ENCODE assay signal across 20 cellular contexts in the genomic region with DNA sequence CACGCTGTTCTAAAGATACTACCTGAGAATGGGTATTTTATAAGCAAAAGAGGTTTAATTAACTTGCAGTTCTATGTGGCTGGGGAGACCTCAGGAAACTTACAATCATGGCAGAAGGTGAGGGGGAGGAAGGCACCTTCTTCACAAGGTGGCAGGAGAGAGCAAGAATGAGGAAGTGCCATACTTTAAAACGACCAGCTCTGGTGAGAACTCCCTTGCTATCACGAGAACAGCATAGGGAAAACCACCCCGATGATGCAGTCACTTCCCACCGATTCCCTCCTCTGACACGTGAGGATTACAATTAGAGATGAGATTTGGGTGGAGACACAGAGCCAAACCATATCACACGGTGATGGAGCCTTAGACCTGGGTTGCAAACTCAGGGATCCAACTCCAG.
A peak's percentile ranks its signal among the peaks of the same experiment; 100 is the strongest.
DNase-seq lines count a peak whose midpoint lies in the region; ATAC-seq, FAIRE-seq and TF ChIP-seq lines count a peak whose summit lies in the region.
"Had no signal": no experiment of that assay in that cellular context is flagged by ENCODE, and none has a peak within 500 bp of the region (broad histone marks: within the 10 kb centered on the region; RNA-seq: fewer than 3 reads in every experiment).

No MANE protein-coding gene starts in this region.

- H2AK5ac ChIP-seq in H1 (ENCODE audit: low read depth, low read length), result no peak overlapping the region

- H3K4me2 ChIP-seq in HepG2 (ENCODE audit: low read depth, low read length) (no peak overlapping the region), H1 (ENCODE audit: insufficient read depth in 1 of 2, low read depth in 2 of 2, low read length in 2 of 2) (no peak overlapping the region), neural progenitor cell (no peak overlapping the region)
- H3K4me2 ChIP-seq: KMS-11 had no signal

- POLR2A ChIA-PET in HepG2 (lab: Yijun Ruan, JAX), result no interaction called here
- POLR2A ChIA-PET in H1 (lab: Charles Lee; ENCODE audit: partially characterized antibody), result interaction anchor here (0.6 kb wide), 1 partner anchor 13 kb away, joined by 3 read pairs; no protein-coding TSS in a partner anchor

- H3F3A ChIP-seq in neural progenitor cell (ENCODE audit: low read depth), result no peaks in the 10 kb centered on the region

- H3K27me3 Mint-ChIP-seq in neural progenitor cell (ENCODE audit: insufficient read depth, low read depth), result peaks cover 11% of the 10 kb centered on the region

- H3K23ac ChIP-seq in H1 (ENCODE audit: insufficient read length), result no peak overlapping the region

- H3K14ac ChIP-seq in H1 (ENCODE audit: insufficient read length), result no peak overlapping the region

- TF ChIP-seq EP300 in HepG2 (IDR thresholded peaks at IDR 0.05; ENCODE audit: low read depth in 2 of 2, low read length in 2 of 2) (no peak), HepG2 (CRISPR knock-in tag; IDR thresholded peaks at IDR 0.05; ENCODE audit: borderline replicate concordance) (no peak), H1 (IDR thresholded peaks at IDR 0.05; ENCODE audit: borderline replicate concordance in 1 of 2, low read depth in 2 of 2, low read length in 2 of 2) (no peak)

- DNase-seq in HepG2 (ENCODE audit: low spot score) (no peak), right lobe of liver (no peak), NB4 (ENCODE audit: low read depth) (no peak), H1 (ENCODE audit: low read depth in 1 of 2, low spot score in 2 of 2) (no peak), neural progenitor cell (ENCODE audit: low spot score) (peak; percentile 37), SJCRH30 (no peak), NOMO-1 (lab: John Stamatoyannopoulos, UW; ENCODE audit: unreplicated experiment in 2 of 2) (no peak)
- DNase-seq: Caco-2, DMS53, HCEC 1CT, MG63, NCI-H1930, NCI-H2171 treated with DMSO at 0.1 percent for 48 hours, NCI-H510A had no signal

- H3K9me3 Mint-ChIP-seq in neural progenitor cell, result no peaks in the 10 kb centered on the region

- no peak overlapping the region for H3K18ac ChIP-seq in H1 (ENCODE audit: extremely low read depth, low read length)

- TF ChIP-seq RAD21 in HepG2 (CRISPR knock-in tag; IDR thresholded peaks at IDR 0.05) (no peak), H1 (IDR thresholded peaks at IDR 0.05 in 1 of 2, conservative IDR thresholded peaks at IDR 0.05 in 1 of 2; ENCODE audit: low read depth in 2 of 2, low read length in 2 of 2) (peak; percentile 74 to 79)

- H3K4ac ChIP-seq in H1 (replicated peaks; ENCODE audit: insufficient read length, low read depth, low read length), result no peak overlapping the region

- no peak overlapping the region for H3K56ac ChIP-seq in H1 (replicated peaks; ENCODE audit: insufficient read length, low read depth, low read length)

- intact Hi-C loops in HepG2 (cut with micrococcal nuclease; ENCODE audit: unreplicated experiment) (no loop called here), right lobe of liver (cut with DNase I) (no loop called here)

- H3K9ac ChIP-seq in HepG2 (ENCODE audit: insufficient read depth, low read depth, low read length), result no peak overlapping the region
- H3K9ac ChIP-seq in H1 (replicated peaks in 1 of 4; ENCODE audit: extremely low read depth in 1 of 4, low read depth in 3 of 4, low read length in 3 of 4), result 0 out of 7 replicates have a peak overlapping the region, but pooled peaks of 1 of the 4 experiments have one; percentile 21
- no peak overlapping the region for H3K9ac ChIP-seq in neural progenitor cell
- H3K9ac ChIP-seq: KMS-11 had no signal

- H4K5ac ChIP-seq in H1 (ENCODE audit: insufficient read length, low read depth, low read length), result no peak overlapping the region

- no peaks in the 10 kb centered on the region for H3K4me1 Mint-ChIP-seq in neural progenitor cell
- H3K4me1 Mint-ChIP-seq: CD14-positive monocyte had no signal

- H3K4me3 ChIP-seq in HepG2 (replicated peaks in 1 of 3; ENCODE audit: insufficient read depth in 1 of 3, low read depth in 2 of 3, low read length in 3 of 3) (no peak overlapping the region), right lobe of liver (no peak overlapping the region), NB4 (ENCODE audit: low read depth, low read length) (no peak overlapping the region), H1 (ENCODE audit: extremely low read depth in 1 of 4, insufficient read depth in 2 of 4, low read depth in 3 of 4, low read length in 4 of 4) (no peak overlapping the region), neural progenitor cell (no peak overlapping the region), SJCRH30 (no peak overlapping the region)
- H3K4me3 ChIP-seq: MG63 had no signal

- no peak overlapping the region for H2BK120ac ChIP-seq in H1 (replicated peaks; ENCODE audit: low read depth, low read length)

- 6% methylated on average over 7 of the region's 7 CpGs for WGBS in HepG2 (ENCODE audit: low lambda C conversion rate)
- WGBS in right lobe of liver (ENCODE audit: insufficient coverage, low coverage, low lambda C conversion rate, missing lambda C conversion rate), result 26% methylated on average over 5 of the region's 7 CpGs
- 50% methylated on average over 7 of the region's 7 CpGs; no CpG with 5 or more reads in 1 of the 2 experiments for WGBS in H1 (ENCODE audit: extremely low coverage in 1 of 2, insufficient coverage in 1 of 2, insufficient read length in 1 of 2, insufficient replicate concordance in 2 of 2, low coverage in 1 of 2, low lambda C conversion rate in 2 of 2, missing lambda C conversion rate in 1 of 2), 2 experiments

- H2BK5ac ChIP-seq in H1 (ENCODE audit: low read depth, low read length), result no peak overlapping the region

- in situ Hi-C loops in HepG2 (cut with HindIII; ENCODE audit: extremely low pct_ligation_motif_present, low pct_unique_long_range_greater_than_20kb), result no loop called here

- H4K20me1 ChIP-seq in HepG2 (ENCODE audit: insufficient read depth, low read length) (no peaks in the 10 kb centered on the region), H1 (replicated peaks in 1 of 2; ENCODE audit: control insufficient read depth in 1 of 2, insufficient read depth in 2 of 2, low read length in 2 of 2) (no peaks in the 10 kb centered on the region), neural progenitor cell (ENCODE audit: low read depth) (no peaks in the 10 kb centered on the region)

- H4K91ac ChIP-seq in H1 (replicated peaks; ENCODE audit: insufficient read length, low read length), result peak overlapping the region; percentile 26

- peak; percentile 32 for FAIRE-seq in HepG2 (lab: Jason Lieb, UNC)
- FAIRE-seq in H1 (lab: Jason Lieb, UNC), result peak; percentile 63
- FAIRE-seq: A204.1 had no signal

- H3K79me1 ChIP-seq in H1 (ENCODE audit: low read depth, low read length), result no peaks in the 10 kb centered on the region

- no peak overlapping the region for H4K8ac ChIP-seq in H1 (ENCODE audit: extremely low read depth, insufficient read depth, low read length)

- no peak overlapping the region for H2AFZ ChIP-seq in HepG2 (ENCODE audit: low read length)
- H2AFZ ChIP-seq in H1 (ENCODE audit: low read length), result no peak overlapping the region
- no peak overlapping the region for H2AFZ ChIP-seq in neural progenitor cell (replicated peaks)

- H3K23me2 ChIP-seq in H1 (ENCODE audit: low read depth, low read length), result no peaks in the 10 kb centered on the region; the same call in 1 of the 2 replicates

- H3K36me3 Mint-ChIP-seq in neural progenitor cell, result no peaks in the 10 kb centered on the region
- H3K36me3 Mint-ChIP-seq: CD14-positive monocyte had no signal

- H3K27me3 ChIP-seq in HepG2 (ENCODE audit: control insufficient read depth in 1 of 2, insufficient read depth in 2 of 2, low read length in 2 of 2) (peaks cover 0 to 15% of the 10 kb centered on the region in 2 experiments; a peak in 2 of 5 replicates), right lobe of liver (no peaks in the 10 kb centered on the region), H1 (replicated peaks in 1 of 4; ENCODE audit: control insufficient read depth in 3 of 4, extremely low read depth in 1 of 4, insufficient read depth in 3 of 4, low read length in 3 of 4) (no peaks in the 10 kb centered on the region), neural progenitor cell (no peaks in the 10 kb centered on the region), SJCRH30 (no peaks in the 10 kb centered on the region)

- no peak overlapping the region for H3K27ac Mint-ChIP-seq in neural progenitor cell
- H3K27ac Mint-ChIP-seq: CD14-positive monocyte; T-helper 1 cell treated with Interleukin-12 subunit alpha and Interleukin-12 subunit beta and Interleukin-4 antibody, amounts not matched to agents 30 μg/mL and 1 μg/mL, for 36 hours had no signal

- H2BK20ac ChIP-seq in H1 (ENCODE audit: low read length), result no peak overlapping the region

- no peak overlapping the region for H2BK12ac ChIP-seq in H1 (ENCODE audit: low read depth, low read length)

- H3K27ac ChIP-seq in HepG2 (ENCODE audit: extremely low read length, insufficient read depth, low read length) (no peak overlapping the region), right lobe of liver (no peak overlapping the region), H1 (ENCODE audit: low read depth, low read length) (no peak overlapping the region), neural progenitor cell (no peak overlapping the region), SJCRH30 (no peak overlapping the region)
- H3K27ac ChIP-seq: KMS-11 had no signal

- TF ChIP-seq POLR2A in HepG2 (IDR thresholded peaks at IDR 0.05; ENCODE audit: insufficient read depth in 1 of 2, low read depth in 2 of 2, low read length in 2 of 2), result no peak
- TF ChIP-seq POLR2A in right lobe of liver (IDR thresholded peaks at IDR 0.05), result no peak
- no peak for TF ChIP-seq POLR2A in NB4 (IDR thresholded peaks at IDR 0.05; ENCODE audit: extremely low read depth, insufficient read length)
- TF ChIP-seq POLR2A in H1 (IDR thresholded peaks at IDR 0.05; ENCODE audit: control extremely low read depth in 1 of 2, low read depth in 2 of 2, low read length in 2 of 2), result no peak

- no peaks in the 10 kb centered on the region for H3K79me2 ChIP-seq in HepG2 (ENCODE audit: insufficient read depth, low read length)
- H3K79me2 ChIP-seq in H1 (ENCODE audit: control insufficient read depth in 1 of 2, insufficient read depth in 2 of 2, low read length in 2 of 2), result no peaks in the 10 kb centered on the region
- no peaks in the 10 kb centered on the region for H3K79me2 ChIP-seq in neural progenitor cell (ENCODE audit: low read depth)

- H3K4me1 ChIP-seq in HepG2 (ENCODE audit: insufficient read depth, low read length) (no peaks in the 10 kb centered on the region), right lobe of liver (no peaks in the 10 kb centered on the region), H1 (replicated peaks in 1 of 4; ENCODE audit: control insufficient read depth in 3 of 4, insufficient read depth in 4 of 4, low read length in 3 of 4) (peaks cover 0 to 6% (median under 1%) of the 10 kb centered on the region in 4 experiments; a peak in 2 of 7 replicates), neural progenitor cell (peaks cover 8% of the 10 kb centered on the region), SJCRH30 (no peaks in the 10 kb centered on the region)
- H3K4me1 ChIP-seq: Caco-2 had no signal

- H3K36me3 ChIP-seq in HepG2 (replicated peaks in 1 of 2; ENCODE audit: control insufficient read depth in 1 of 2, insufficient read depth in 2 of 2, low read length in 2 of 2) (no peaks in the 10 kb centered on the region), right lobe of liver (no peaks in the 10 kb centered on the region), H1 (ENCODE audit: control insufficient read depth in 2 of 4, insufficient read depth in 4 of 4, low read length in 3 of 4) (no peaks in the 10 kb centered on the region), neural progenitor cell (no peaks in the 10 kb centered on the region), SJCRH30 (no peaks in the 10 kb centered on the region)
- H3K36me3 ChIP-seq: MG63 had no signal

- no TSS peak for BruUV-seq in HepG2 (replicated peaks; lab: Mats Ljungman, UMichigan)

- ATAC-seq in HepG2 (peak; percentile 39; the same call in 1 of the 3 replicates), right lobe of liver (no peak), GM18520 (IDR thresholded peaks at IDR 0.05; ENCODE audit: unreplicated experiment) (no peak)
- ATAC-seq: Right ventricle myocardium inferior had no signal

- H3K9me3 ChIP-seq in HepG2 (ENCODE audit: low read length) (peaks cover 5% of the 10 kb centered on the region; the same call in 1 of the 2 replicates), right lobe of liver (no peaks in the 10 kb centered on the region), H1 (ENCODE audit: insufficient read depth in 2 of 2, low read depth in 1 of 2, low read length in 1 of 2) (peaks cover 0 to 4% of the 10 kb centered on the region in 2 experiments; a peak in 2 of 4 replicates), neural progenitor cell (ENCODE audit: low read depth) (no peaks in the 10 kb centered on the region), SJCRH30 (replicated peaks) (no peaks in the 10 kb centered on the region)
- H3K9me3 ChIP-seq: Caco-2, MG63 had no signal

- H3K4me3 Mint-ChIP-seq in neural progenitor cell, result no peak overlapping the region
- H3K4me3 Mint-ChIP-seq: CD14-positive monocyte; T-helper 1 cell treated with Interleukin-12 subunit alpha and Interleukin-12 subunit beta and Interleukin-4 antibody, amounts not matched to agents 30 μg/mL and 1 μg/mL, for 36 hours had no signal

- TF ChIP-seq CTCF in HepG2 (CRISPR knock-in tag; IDR thresholded peaks at IDR 0.05), result 0 out of 2 replicates have a peak, but pooled peaks have one; percentile 13
- no peak for TF ChIP-seq CTCF in right lobe of liver (IDR thresholded peaks at IDR 0.05)
- peak; percentile 4 for TF ChIP-seq CTCF in NB4 (IDR thresholded peaks at IDR 0.05; ENCODE audit: low read depth, low read length)
- peak; percentile 37 to 68 (median 61) for TF ChIP-seq CTCF in H1 (IDR thresholded peaks at IDR 0.05; ENCODE audit: control extremely low read depth in 1 of 3, insufficient read depth in 1 of 3, low read depth in 1 of 3, low read length in 3 of 3)
- peak; percentile 42 for TF ChIP-seq CTCF in neural progenitor cell (IDR thresholded peaks at IDR 0.05)

- CTCF ChIA-PET in HepG2 (lab: Yijun Ruan, JAX; ENCODE audit: low intra/inter-chr PET ratio, low total read pairs), result no interaction called here
- CTCF ChIA-PET in H1 (lab: Charles Lee; ENCODE audit: partially characterized antibody), result interaction anchor here (0.6 to 8.4 kb wide), 14 partner anchors 10 to 551 kb away, joined by 3 to 115 read pairs (median 4); no protein-coding TSS in a partner anchor

- H2BK15ac ChIP-seq in H1 (ENCODE audit: low read length), result no peak overlapping the region; the same call in 1 of the 2 replicates

Comparison
In these comparisons a context has a peak if more than half of its experiments do, and no peak if none do; other contexts are left out.
1. CTCF ChIP-seq: peak in HepG2 (single experiment), NB4 (single experiment), H1 (3 of 3) and neural progenitor cell (single experiment); none in right lobe of liver (0 of 4).
2. Of the 41 proteins assayed by ChIP-seq in both HepG2 and H1: peak only in HepG2: none; only in H1: CHD2, MAX, RAD21 and YY1; in both: CTCF; in neither: 36.